ENCODE assay signal across 36 cellular contexts in the genomic region with DNA sequence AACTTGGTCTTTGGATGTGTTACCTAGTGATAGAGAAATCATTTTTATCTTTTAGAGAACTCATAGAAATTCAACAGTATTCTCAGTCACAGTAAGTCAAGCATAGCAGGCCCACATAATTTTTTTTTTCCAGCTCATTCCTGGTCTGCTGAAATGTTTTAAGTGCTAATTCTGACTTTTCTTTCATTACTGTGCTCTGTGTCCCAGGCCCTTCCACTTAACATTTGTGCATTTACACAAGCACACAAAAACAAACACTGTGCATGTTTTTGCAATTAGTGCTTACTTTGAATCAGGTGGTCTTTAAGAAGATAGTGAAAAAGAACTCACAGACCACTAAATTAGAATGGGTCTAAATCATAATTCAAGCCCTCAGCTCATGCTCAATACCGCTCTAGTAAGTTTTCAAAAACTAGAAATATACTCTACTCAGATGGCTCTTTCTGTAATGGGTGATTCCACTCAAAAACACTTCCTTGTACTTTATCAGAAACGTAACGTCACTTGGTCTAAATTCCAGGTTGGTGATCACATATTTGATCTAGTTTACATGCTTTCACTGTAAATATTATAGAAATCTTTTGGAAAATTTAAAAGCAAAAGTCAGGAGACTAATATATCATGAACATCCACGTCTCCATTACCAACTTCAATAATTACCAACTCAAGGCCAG.
"Had no signal": no experiment of that assay in that cellular context is flagged by ENCODE, and none has a peak within 500 bp of the region (broad histone marks: within the 10 kb centered on the region; RNA-seq: fewer than 3 reads in every experiment).

No MANE protein-coding gene starts in this region.

- H3K4me1 Mint-ChIP-seq: activated B cell treated with CpG ODN at 0.5 μM for 24 hours; activated T-helper 17 cell treated with anti-CD3 and anti-CD28 coated beads, Interleukin-2, amount 50 U/mL, for 72 hours; central memory CD8-positive, alpha-beta T cell had no signal

- ATAC-seq: activated CD8-positive, alpha-beta T cell treated with anti-CD3 and anti-CD28 coated beads for 36 hours; activated naive CD4-positive, alpha-beta T cell treated with anti-CD3 and anti-CD28 coated beads, Interleukin-2, amount 50 U/mL, for 72 hours; activated T-cell treated with anti-CD3 and anti-CD28 coated beads, Interleukin-2, amount 50 U/mL, for 4 hours; activated T-cell treated with anti-CD3 and anti-CD28 coated beads, Interleukin-2, amount 50 U/mL, for 72 hours; activated T-helper 17 cell treated with anti-CD3 and anti-CD28 coated beads, Interleukin-2, amount 50 U/mL, for 72 hours had no signal

- H3K27me3 ChIP-seq: adrenal gland, ascending aorta, cardiac muscle cell had no signal

- H3K36me3 Mint-ChIP-seq: brain had no signal

- H3K27ac ChIP-seq: adrenal gland, ascending aorta, cardiac muscle cell, VCaP had no signal

- H3K27me3 Mint-ChIP-seq: activated B cell treated with CpG ODN at 0.5 μM for 24 hours; activated CD4-positive, alpha-beta memory T cell treated with anti-CD3 and anti-CD28 coated beads for 36 hours; activated CD8-positive, alpha-beta T cell treated with anti-CD3 and anti-CD28 coated beads for 36 hours; activated naive CD8-positive, alpha-beta T cell treated with anti-CD3 and anti-CD28 coated beads for 36 hours; activated T-helper 17 cell treated with anti-CD3 and anti-CD28 coated beads, Interleukin-2, amount 50 U/mL, for 72 hours; brain; central memory CD8-positive, alpha-beta T cell had no signal

- H3K9me3 ChIP-seq: adrenal gland, ascending aorta had no signal

- H3K9me3 Mint-ChIP-seq: activated B cell treated with CpG ODN at 0.5 μM for 24 hours; activated CD4-positive, alpha-beta memory T cell treated with anti-CD3 and anti-CD28 coated beads for 36 hours; activated CD8-positive, alpha-beta T cell treated with anti-CD3 and anti-CD28 coated beads for 36 hours; activated naive CD4-positive, alpha-beta T cell treated with anti-CD3 and anti-CD28 coated beads for 36 hours; activated T-helper 1 cell treated with anti-CD3 and anti-CD28 coated beads, Interleukin-12 subunit alpha, Interleukin-12 subunit beta, Interleukin-2, Interleukin-4 antibody, amounts not matched to agents 30 ng/mL and 10 ng/mL and 1 ng/mL, durations not matched to agents 14 hours and 24 hours and 36 hours; activated T-helper 17 cell treated with anti-CD3 and anti-CD28 coated beads, Interleukin-2, amount 50 U/mL, for 72 hours; brain; T-helper 1 cell treated with Interleukin-12 subunit alpha and Interleukin-12 subunit beta and Interleukin-4 antibody, amounts not matched to agents 30 μg/mL and 1 μg/mL, for 36 hours; T-helper 2 cell treated with Interferon-gamma antibody and Interleukin-4, amounts not matched to agents 5 μg/mL and 100 μg/mL, for 36 hours had no signal

- H3K4me3 Mint-ChIP-seq: activated B cell treated with CpG ODN at 0.5 μM for 24 hours; activated CD4-positive, alpha-beta memory T cell treated with anti-CD3 and anti-CD28 coated beads for 36 hours; activated CD4-positive, alpha-beta T cell treated with anti-CD3 and anti-CD28 coated beads, Interleukin-2, amount 10 ng/mL, durations not matched to agents 24 days and 14 days; activated CD8-positive, alpha-beta T cell treated with anti-CD3 and anti-CD28 coated beads for 36 hours; activated naive CD4-positive, alpha-beta T cell treated with anti-CD3 and anti-CD28 coated beads for 36 hours; activated naive CD8-positive, alpha-beta T cell treated with anti-CD3 and anti-CD28 coated beads for 36 hours; activated T-cell treated with anti-CD3 and anti-CD28 coated beads, Interleukin-2, amount 50 U/mL, for 4 hours; activated T-cell treated with anti-CD3 and anti-CD28 coated beads, Interleukin-2, amount 50 U/mL, for 72 hours; activated T-helper 1 cell treated with anti-CD3 and anti-CD28 coated beads, Interleukin-12 subunit alpha, Interleukin-12 subunit beta, Interleukin-2, Interleukin-4 antibody, amounts not matched to agents 30 ng/mL and 10 ng/mL and 1 ng/mL, durations not matched to agents 14 hours and 24 hours and 36 hours; activated T-helper 17 cell treated with anti-CD3 and anti-CD28 coated beads, Interleukin-2, amount 50 U/mL, for 72 hours; brain; central memory CD8-positive, alpha-beta T cell; T-helper 1 cell treated with Interleukin-12 subunit alpha and Interleukin-12 subunit beta and Interleukin-4 antibody, amounts not matched to agents 30 μg/mL and 1 μg/mL, for 36 hours; T-helper 2 cell treated with Interferon-gamma antibody and Interleukin-4, amounts not matched to agents 5 μg/mL and 100 μg/mL, for 36 hours had no signal

- H3K36me3 ChIP-seq: adrenal gland, ascending aorta, cardiac muscle cell had no signal

- H3K27ac Mint-ChIP-seq: activated B cell treated with CpG ODN at 0.5 μM for 24 hours; activated CD4-positive, alpha-beta memory T cell treated with anti-CD3 and anti-CD28 coated beads for 36 hours; activated CD4-positive, alpha-beta T cell treated with anti-CD3 and anti-CD28 coated beads, Interleukin-2, amount 10 ng/mL, durations not matched to agents 24 days and 14 days; activated CD8-positive, alpha-beta T cell treated with anti-CD3 and anti-CD28 coated beads for 36 hours; activated naive CD4-positive, alpha-beta T cell treated with anti-CD3 and anti-CD28 coated beads for 36 hours; activated naive CD4-positive, alpha-beta T cell treated with anti-CD3 and anti-CD28 coated beads, Interleukin-2, amount 50 U/mL, for 72 hours; activated naive CD8-positive, alpha-beta T cell treated with anti-CD3 and anti-CD28 coated beads for 36 hours; activated T-cell treated with anti-CD3 and anti-CD28 coated beads, Interleukin-2, amount 50 U/mL, for 72 hours; activated T-helper 1 cell treated with anti-CD3 and anti-CD28 coated beads, Interleukin-12 subunit alpha, Interleukin-12 subunit beta, Interleukin-2, Interleukin-4 antibody, amounts not matched to agents 30 ng/mL and 10 ng/mL and 1 ng/mL, durations not matched to agents 14 hours and 24 hours and 36 hours; activated T-helper 17 cell treated with anti-CD3 and anti-CD28 coated beads, Interleukin-2, amount 50 U/mL, for 72 hours; brain; T-helper 1 cell treated with Interleukin-12 subunit alpha and Interleukin-12 subunit beta and Interleukin-4 antibody, amounts not matched to agents 30 μg/mL and 1 μg/mL, for 36 hours; T-helper 2 cell treated with Interferon-gamma antibody and Interleukin-4, amounts not matched to agents 5 μg/mL and 100 μg/mL, for 36 hours had no signal

- H3K4me3 ChIP-seq: adrenal gland, ascending aorta, cardiac muscle cell had no signal

- DNase-seq: activated B cell treated with CpG ODN at 0.5 μM for 24 hours; activated CD4-positive, alpha-beta memory T cell treated with anti-CD3 and anti-CD28 coated beads for 36 hours; activated CD4-positive, alpha-beta T cell treated with anti-CD3 and anti-CD28 coated beads for 4 hours; activated CD4-positive, alpha-beta T cell treated with anti-CD3 and anti-CD28 coated beads, Interleukin-2, amount 10 ng/mL, durations not matched to agents 24 days and 14 days; activated CD4-positive, alpha-beta T cell treated with anti-CD3 and anti-CD28 coated beads, Interleukin-2, amount 50 U/mL, for 1 hour; activated CD4-positive, alpha-beta T cell treated with anti-CD3 and anti-CD28 coated beads, Interleukin-2, amount 50 U/mL, for 4 hours; activated CD4-positive, CD25-positive, alpha-beta regulatory T cell treated with anti-CD3 and anti-CD28 coated beads, Interleukin-2, amount 50 U/mL, for 72 hours; activated CD8-positive, alpha-beta memory T cell treated with anti-CD3 and anti-CD28 coated beads, Interleukin-2, amount 50 U/mL, for 4 hours; activated CD8-positive, alpha-beta T cell treated with anti-CD3 and anti-CD28 coated beads for 36 hours; activated effector memory CD4-positive, alpha-beta T cell treated with anti-CD3 and anti-CD28 coated beads, Interleukin-2, amount 50 U/mL, for 16 hours; activated gamma-delta T cell treated with Interleukin-2 at 50 U/mL for 16 hours; activated naive CD4-positive, alpha-beta T cell; activated naive CD4-positive, alpha-beta T cell treated with anti-CD3 and anti-CD28 coated beads for 36 hours; activated naive CD4-positive, alpha-beta T cell treated with anti-CD3 and anti-CD28 coated beads, Interleukin-2, amount 50 U/mL, for 16 hours; activated naive CD8-positive, alpha-beta T cell treated with anti-CD3 and anti-CD28 coated beads for 36 hours; activated T-cell treated with anti-CD3 and anti-CD28 coated beads for 4 hours; activated T-cell treated with anti-CD3 and anti-CD28 coated beads, Interleukin-2, amount 50 U/mL, for 1 hour; activated T-cell treated with anti-CD3 and anti-CD28 coated beads, Interleukin-2, amount 50 U/mL, for 4 hours; activated T-cell treated with anti-CD3 and anti-CD28 coated beads, Interleukin-2, amount 50 U/mL, for 72 hours; adrenal gland; amniotic stem cell; caudate nucleus; cerebellar nuclear complex; T-helper 1 cell; T-helper 2 cell; T-helper 9 cell had no signal
